36 cellular contexts compared by ENCODE assay signal in the genomic region with DNA sequence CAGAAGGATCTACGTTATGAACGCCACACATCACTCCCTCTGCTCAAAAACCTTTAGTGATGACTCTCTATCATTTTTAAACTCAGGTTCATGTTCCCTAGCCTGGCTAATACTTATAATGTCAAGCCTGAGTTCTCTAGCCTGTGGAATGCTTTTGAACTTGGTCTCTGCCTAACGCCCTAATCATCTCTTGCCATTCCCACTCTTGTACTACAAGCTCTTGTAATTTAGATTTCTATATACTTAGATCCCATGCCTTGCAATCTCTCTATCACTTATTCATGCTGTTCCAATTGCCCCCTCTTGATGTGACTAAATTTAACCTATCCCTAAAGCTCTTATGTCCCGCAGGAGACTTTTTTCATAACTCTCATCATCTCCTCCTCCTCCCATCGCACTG. TPM values are rescaled to one million over a fixed set of nuclear protein-coding genes. Genes with fewer than 3 reads are reported as not detected.
"Had no signal": no experiment of that assay in that cellular context is flagged by ENCODE, and none has a peak within 500 bp of the region (broad histone marks: within the 10 kb centered on the region; RNA-seq: fewer than 3 reads in every experiment).

No MANE protein-coding gene starts in this region.

- H3K27ac ChIP-seq: KMS-11 had no signal

- DNase-seq: Karpas-422, Kasumi-1, KBM-7, KG1, MG63, MM.1S, MV-4-11, NCI-H1048, NCI-H1092, NCI-H1092 treated with DMSO at 0.1 percent for 48 hours, NCI-H1105, NCI-H1105 treated with DMSO at 0.1 percent for 48 hours, NCI-H1417, NCI-H1417 treated with DMSO at 0.1 percent for 48 hours, NCI-H1436, NCI-H1436 treated with DMSO at 0.1 percent for 48 hours, NCI-H146, NCI-H1694, NCI-H1694 treated with DMSO at 0.1 percent for 48 hours, NCI-H187, NCI-H187 treated with DMSO at 0.1 percent for 48 hours, NCI-H1930, NCI-H2029, NCI-H2029 treated with DMSO at 0.1 percent for 48 hours, NCI-H2081, NCI-H2081 treated with DMSO at 0.1 percent for 48 hours, NCI-H2107, NCI-H2171, NCI-H2171 treated with DMSO at 0.1 percent for 48 hours, NCI-H2227 treated with DMSO at 0.1 percent for 48 hours, NCI-H226, NCI-H345, NCI-H446, NCI-H446 treated with DMSO at 0.1 percent for 48 hours had no signal

- H3K27me3 ChIP-seq: MG63 had no signal

- H3K36me3 ChIP-seq: MG63 had no signal

- H3K9me3 ChIP-seq: MG63 had no signal

- H3K4me3 ChIP-seq: MG63 had no signal

RNA-seq across cellular contexts. Expression of a gene that starts 40.3 kb away (rescaled TPM):
- total RNA-seq: MCF 10A had no signal
